ENCODE assay signal across 6 cellular contexts in the genomic region with DNA sequence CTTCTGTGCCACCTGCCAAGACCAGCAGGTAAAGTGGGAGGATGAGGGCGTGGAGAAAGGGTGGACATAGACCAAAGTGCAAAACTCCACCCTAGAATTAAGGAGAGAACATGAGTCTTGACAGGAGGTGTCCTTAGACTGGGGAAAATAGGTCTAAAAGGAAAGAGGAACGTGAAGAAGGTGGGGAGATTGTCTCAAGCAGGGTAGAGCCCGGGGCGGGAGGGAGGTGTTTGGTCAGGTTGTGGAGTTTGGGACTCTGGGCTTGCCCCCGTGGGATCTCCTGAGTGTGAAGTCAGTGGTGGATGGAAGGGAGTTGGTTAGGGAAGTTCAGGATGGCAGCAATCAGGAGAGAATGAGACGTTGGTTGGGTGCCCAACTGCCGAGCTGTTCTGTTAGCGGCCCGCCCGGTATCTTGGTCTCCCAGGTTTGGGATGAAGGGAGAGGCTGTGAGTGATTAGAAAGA. TPM values are rescaled to one million over a fixed set of nuclear protein-coding genes. Genes with fewer than 3 reads are reported as not detected.
DNase-seq lines count a peak whose midpoint lies in the region; ATAC-seq, FAIRE-seq and TF ChIP-seq lines count a peak whose summit lies in the region.

No MANE protein-coding gene starts in this region.

- WGBS in smooth muscle cell (ENCODE audit: low lambda C conversion rate), result 25% methylated on average over 10 of the region's 10 CpGs

- peaks cover 24% of the 10 kb centered on the region for H3F3A ChIP-seq in smooth muscle cell (ENCODE audit: low read depth)

- H3K4me1 ChIP-seq in OCI-LY3 (ENCODE audit: low read length), result peaks cover 34% of the 10 kb centered on the region
- peaks cover 34% of the 10 kb centered on the region for H3K4me1 ChIP-seq in endothelial cell of umbilical vein (ENCODE audit: control insufficient read depth, extremely low read depth, insufficient read depth, low read length)
- H3K4me1 ChIP-seq in smooth muscle cell (ENCODE audit: low read depth), result peaks cover 15% of the 10 kb centered on the region

- peaks cover 20% of the 10 kb centered on the region for H3K79me2 ChIP-seq in OCI-LY3 (ENCODE audit: low read length)
- H3K79me2 ChIP-seq in endothelial cell of umbilical vein (ENCODE audit: control insufficient read depth, insufficient read depth, low read length), result peaks cover 5% of the 10 kb centered on the region
- peaks cover 28% of the 10 kb centered on the region for H3K79me2 ChIP-seq in smooth muscle cell (ENCODE audit: low read depth)

- BruUV-seq in endothelial cell of umbilical vein (replicated peaks; lab: Mats Ljungman, UMichigan), result no TSS peak

- dilution Hi-C loops in endothelial cell of umbilical vein (cut with MboI; ENCODE audit: extremely low pct_ligation_motif_present, low sequenced_read_pairs), result no loop called here

- intact Hi-C loops in endothelial cell of umbilical vein (cut with micrococcal nuclease), result loop anchor here (5.0 kb wide), 1 partner anchor 111 kb away; a partner anchor contains a TSS

- H2AFZ ChIP-seq in OCI-LY3 (ENCODE audit: low read depth, low read length) (peak overlapping the region; percentile 65), endothelial cell of umbilical vein (ENCODE audit: low read depth, low read length) (peak overlapping the region; percentile 86), smooth muscle cell (ENCODE audit: low read depth) (peak overlapping the region; percentile 92)

- H3K27ac ChIP-seq in OCI-LY3 (ENCODE audit: low read length), result peak overlapping the region; percentile 13
- peak overlapping the region; percentile 42 for H3K27ac ChIP-seq in endothelial cell of umbilical vein (ENCODE audit: insufficient read depth, low read depth, low read length)
- H3K27ac ChIP-seq in smooth muscle cell (ENCODE audit: low read depth), result peak overlapping the region; percentile 75

- H4K20me1 ChIP-seq in OCI-LY3 (ENCODE audit: insufficient read depth, low read length) (no peaks in the 10 kb centered on the region), endothelial cell of umbilical vein (replicated peaks; ENCODE audit: control insufficient read depth, extremely low read depth, insufficient read depth, low read length) (no peaks in the 10 kb centered on the region), smooth muscle cell (ENCODE audit: low read depth) (no peaks in the 10 kb centered on the region)

- peak overlapping the region; percentile 78 for H3K4me3 ChIP-seq in OCI-LY3 (ENCODE audit: low read length)
- peak overlapping the region; percentile 53 to 93 (median 59) for H3K4me3 ChIP-seq in endothelial cell of umbilical vein (replicated peaks in 1 of 3; ENCODE audit: insufficient read depth in 1 of 3, low read depth in 1 of 3, low read length in 3 of 3)
- H3K4me3 ChIP-seq in smooth muscle cell, result peak overlapping the region; percentile 83

- FAIRE-seq in endothelial cell of umbilical vein (lab: Jason Lieb, UNC), result no peak

- H3K9me1 ChIP-seq in endothelial cell of umbilical vein (replicated peaks; ENCODE audit: control insufficient read depth, extremely low read depth, insufficient read depth, low read length), result no peaks in the 10 kb centered on the region

- ATAC-seq in HG02970 (IDR thresholded peaks at IDR 0.05; ENCODE audit: low FRiP score, unreplicated experiment) (no peak), GM21576 (IDR thresholded peaks at IDR 0.05; ENCODE audit: unreplicated experiment) (no peak)

- H3K36me3 ChIP-seq in OCI-LY3 (replicated peaks; ENCODE audit: low read depth, low read length) (no peaks in the 10 kb centered on the region), endothelial cell of umbilical vein (ENCODE audit: control insufficient read depth in 2 of 2, extremely low read depth in 1 of 2, insufficient read depth in 2 of 2, low read length in 2 of 2) (no peaks in the 10 kb centered on the region), smooth muscle cell (ENCODE audit: low read depth) (no peaks in the 10 kb centered on the region)

- H3K9me3 ChIP-seq in OCI-LY3 (ENCODE audit: insufficient read depth, low read length), result peaks cover 4% of the 10 kb centered on the region; the same call in 1 of the 2 replicates
- H3K9me3 ChIP-seq in endothelial cell of umbilical vein (replicated peaks; ENCODE audit: control insufficient read depth, insufficient read depth, low read length), result no peaks in the 10 kb centered on the region
- H3K9me3 ChIP-seq in smooth muscle cell (replicated peaks; ENCODE audit: low read depth), result no peaks in the 10 kb centered on the region

- H3K9ac ChIP-seq in OCI-LY3 (ENCODE audit: low read length), result peak overlapping the region; percentile 73
- H3K9ac ChIP-seq in endothelial cell of umbilical vein (replicated peaks; ENCODE audit: extremely low read depth, insufficient read depth, low read length), result peak overlapping the region; percentile 62
- H3K9ac ChIP-seq in smooth muscle cell (ENCODE audit: low read depth), result peak overlapping the region; percentile 82

- no peak for TF ChIP-seq POLR2A in endothelial cell of umbilical vein (IDR thresholded peaks at IDR 0.05; ENCODE audit: low read depth, low read length)

- peaks cover 3% of the 10 kb centered on the region; the same call in 1 of the 2 replicates for H3K27me3 ChIP-seq in OCI-LY3 (ENCODE audit: low read depth, low read length)
- no peaks in the 10 kb centered on the region for H3K27me3 ChIP-seq in endothelial cell of umbilical vein (ENCODE audit: control insufficient read depth in 2 of 2, insufficient read depth in 2 of 2, low read length in 2 of 2)
- H3K27me3 ChIP-seq in smooth muscle cell (ENCODE audit: low read depth), result no peaks in the 10 kb centered on the region

- CTCF ChIA-PET in endothelial cell of umbilical vein (lab: Charles Lee), result interaction anchor here (0.5 to 2.9 kb wide), 13 partner anchors 8 to 202 kb away, joined by 3 to 37 read pairs (median 6); a partner anchor contains a TSS

- no peak for TF ChIP-seq CTCF in OCI-LY3 (IDR thresholded peaks at IDR 0.05; ENCODE audit: low read depth, low read length)
- no peak for TF ChIP-seq CTCF in endothelial cell of umbilical vein (IDR thresholded peaks at IDR 0.05; ENCODE audit: extremely low read depth in 1 of 2, insufficient read depth in 1 of 2, low read depth in 1 of 2, low read length in 2 of 2)
- no peak for TF ChIP-seq CTCF in smooth muscle cell (IDR thresholded peaks at IDR 0.05; ENCODE audit: borderline replicate concordance, insufficient read depth, poor library complexity, severe bottlenecking)

- DNase-seq in endothelial cell of umbilical vein (ENCODE audit: low read depth, low spot score), result peak; percentile 9
- DNase-seq in smooth muscle cell (lab: John Stamatoyannopoulos, UW; ENCODE audit: unreplicated experiment), result no peak
- DNase-seq in stimulated activated CD4-positive, alpha-beta T cell treated with anti-CD3 and anti-CD28 coated beads, Interleukin-4, amount 100 ng/mL, for 1 hour, result no peak

- POLR2A ChIA-PET in endothelial cell of umbilical vein (lab: Charles Lee), result interaction anchor here (1.1 kb wide), 1 partner anchor 114 kb away, joined by 3 read pairs; a partner anchor contains a TSS

- H3K4me2 ChIP-seq in OCI-LY3 (ENCODE audit: low read length) (peak overlapping the region; percentile 76), endothelial cell of umbilical vein (ENCODE audit: insufficient read depth, low read length) (peak overlapping the region; percentile 85), smooth muscle cell (peak overlapping the region; percentile 95)

RNA-seq across cellular contexts. Expression of a gene that starts 0.4 kb away (rescaled TPM):
- 49.8 and 64.3 TPM in 2 replicates for total RNA-seq in endothelial cell of umbilical vein
- 48.6 and 53.2 TPM in 2 replicates for polyA plus RNA-seq in endothelial cell of umbilical vein
- 29.6 and 30.6 TPM in 2 replicates for polyA plus RNA-seq in endothelial cell of umbilical vein (2011; cell fraction: cytosol; rRNA removed)
- 236 and 251 TPM in 2 replicates for polyA plus RNA-seq in endothelial cell of umbilical vein (2011; cell fraction: nucleus; rRNA removed)
- polyA plus RNA-seq in endothelial cell of umbilical vein (2012), result 69.3 and 108 TPM in 2 replicates
- 55.9 and 64.6 TPM in 2 replicates for polyA minus RNA-seq in endothelial cell of umbilical vein
- 5.0 TPM for polyA minus RNA-seq in endothelial cell of umbilical vein (2011; cell fraction: cytosol; rRNA and poly(A)+ RNA removed)
- polyA minus RNA-seq in endothelial cell of umbilical vein (2011; cell fraction: nucleus; rRNA and poly(A)+ RNA removed), result 58.4 and 64.0 TPM in 2 replicates
- 86.0 and 87.1 TPM in 2 replicates for total RNA-seq in smooth muscle cell
- 66.3 and 125 TPM in 2 replicates for polyA plus RNA-seq in smooth muscle cell

RNA-seq across cellular contexts. Expression of a gene that starts 3.7 kb away (rescaled TPM):
- total RNA-seq in endothelial cell of umbilical vein, result 23.5 and 24.9 TPM in 2 replicates
- polyA plus RNA-seq in endothelial cell of umbilical vein, result 16.8 and 18.7 TPM in 2 replicates
- 27.8 and 29.8 TPM in 2 replicates for polyA plus RNA-seq in endothelial cell of umbilical vein (2011; cell fraction: cytosol; rRNA removed)
- 12.2 and 12.6 TPM in 2 replicates for polyA plus RNA-seq in endothelial cell of umbilical vein (2011; cell fraction: nucleus; rRNA removed)
- 19.6 and 22.5 TPM in 2 replicates for polyA plus RNA-seq in endothelial cell of umbilical vein (2012)
- polyA minus RNA-seq in endothelial cell of umbilical vein, result 10.2 and 16.1 TPM in 2 replicates
- polyA minus RNA-seq in endothelial cell of umbilical vein (2011; cell fraction: cytosol; rRNA and poly(A)+ RNA removed), result 19.8 TPM
- 4.5 and 8.3 TPM in 2 replicates for polyA minus RNA-seq in endothelial cell of umbilical vein (2011; cell fraction: nucleus; rRNA and poly(A)+ RNA removed)
- 28.6 and 36.0 TPM in 2 replicates for total RNA-seq in smooth muscle cell
- polyA plus RNA-seq in smooth muscle cell, result 48.2 and 51.2 TPM in 2 replicates

RNA-seq across cellular contexts. Expression of a gene that starts 34.5 kb away (rescaled TPM):
- 0.42 and 0.51 TPM in 2 replicates for total RNA-seq in endothelial cell of umbilical vein
- polyA plus RNA-seq in endothelial cell of umbilical vein, result 0.99 and 2.0 TPM in 2 replicates
- 0.43 and 0.69 TPM in 2 replicates for polyA plus RNA-seq in endothelial cell of umbilical vein (2011; cell fraction: cytosol; rRNA removed)
- 1.8 and 1.9 TPM in 2 replicates for polyA plus RNA-seq in endothelial cell of umbilical vein (2011; cell fraction: nucleus; rRNA removed)
- 0.40 and 0.59 TPM in 2 replicates for polyA plus RNA-seq in endothelial cell of umbilical vein (2012)
- 0.73 and 0.83 TPM in 2 replicates for polyA minus RNA-seq in endothelial cell of umbilical vein
- not detected for polyA minus RNA-seq in endothelial cell of umbilical vein (2011; cell fraction: cytosol; rRNA and poly(A)+ RNA removed)
- 1.1 TPM in 1 of 2 replicates, not detected in the other for polyA minus RNA-seq in endothelial cell of umbilical vein (2011; cell fraction: nucleus; rRNA and poly(A)+ RNA removed)
- total RNA-seq in smooth muscle cell, result 1.8 and 4.7 TPM in 2 replicates
- 1.4 and 1.9 TPM in 2 replicates for polyA plus RNA-seq in smooth muscle cell

RNA-seq across cellular contexts. Expression of a gene that starts 35.3 kb away (rescaled TPM):
- total RNA-seq in endothelial cell of umbilical vein (63.6 and 69.8 TPM in 2 replicates), smooth muscle cell (36.5 and 37.5 TPM in 2 replicates)
- polyA plus RNA-seq in endothelial cell of umbilical vein (46.7 and 52.2 TPM in 2 replicates), smooth muscle cell (25.8 and 33.3 TPM in 2 replicates)
- polyA plus RNA-seq in endothelial cell of umbilical vein (2011; cell fraction: cytosol; rRNA removed), result 51.7 and 53.8 TPM in 2 replicates
- 74.5 and 78.7 TPM in 2 replicates for polyA plus RNA-seq in endothelial cell of umbilical vein (2011; cell fraction: nucleus; rRNA removed)
- polyA plus RNA-seq in endothelial cell of umbilical vein (2012), result 47.2 and 65.8 TPM in 2 replicates
- polyA minus RNA-seq in endothelial cell of umbilical vein, result 58.6 and 60.2 TPM in 2 replicates
- 91.6 TPM for polyA minus RNA-seq in endothelial cell of umbilical vein (2011; cell fraction: cytosol; rRNA and poly(A)+ RNA removed)
- 24.3 and 48.4 TPM in 2 replicates for polyA minus RNA-seq in endothelial cell of umbilical vein (2011; cell fraction: nucleus; rRNA and poly(A)+ RNA removed)

RNA-seq across cellular contexts. Expression of a gene that starts 42.5 kb away (rescaled TPM):
- total RNA-seq in endothelial cell of umbilical vein (97.4 and 103 TPM in 2 replicates), smooth muscle cell (77.2 and 90.4 TPM in 2 replicates)
- polyA plus RNA-seq in endothelial cell of umbilical vein (98.8 and 105 TPM in 2 replicates), smooth muscle cell (81.9 and 93.4 TPM in 2 replicates)
- polyA plus RNA-seq in endothelial cell of umbilical vein (2011; cell fraction: cytosol; rRNA removed), result 83.6 and 87.9 TPM in 2 replicates
- 74.2 and 86.2 TPM in 2 replicates for polyA plus RNA-seq in endothelial cell of umbilical vein (2011; cell fraction: nucleus; rRNA removed)
- 84.7 and 85.7 TPM in 2 replicates for polyA plus RNA-seq in endothelial cell of umbilical vein (2012)
- polyA minus RNA-seq in endothelial cell of umbilical vein, result 159 and 179 TPM in 2 replicates
- 52.2 TPM for polyA minus RNA-seq in endothelial cell of umbilical vein (2011; cell fraction: cytosol; rRNA and poly(A)+ RNA removed)
- 41.1 and 63.9 TPM in 2 replicates for polyA minus RNA-seq in endothelial cell of umbilical vein (2011; cell fraction: nucleus; rRNA and poly(A)+ RNA removed)

Comparison
In these comparisons a context has a peak if more than half of its experiments do, and no peak if none do; other contexts are left out.
1. H3K27ac ChIP-seq: peak in every context shown above with its lines; median percentile 75 in smooth muscle cell; 42 in endothelial cell of umbilical vein; 13 in OCI-LY3.